25 cellular contexts compared by ENCODE assay signal in genomic region chr11:126602993-126603392, GRCh38.
"Had no signal": no experiment of that assay in that cellular context is flagged by ENCODE, and none has a peak within 500 bp of the region (broad histone marks: within the 10 kb centered on the region; RNA-seq: fewer than 3 reads in every experiment).

No MANE protein-coding gene starts in this region.

- DNase-seq: islet precursor cell; left ventricle myocardium inferior; mesendoderm; naive B cell; natural killer cell; occipital lobe; right lobe of liver; stimulated activated CD4-positive, alpha-beta T cell treated with anti-CD3 and anti-CD28 coated beads, Interleukin-1b, Interleukin-23, amount 100 ng/mL, for 48 hours; stimulated activated CD4-positive, alpha-beta T cell treated with anti-CD3 and anti-CD28 coated beads, Interleukin-2, amount 100 ng/mL, for 48 hours; stimulated activated CD4-positive, alpha-beta T cell treated with anti-CD3 and anti-CD28 coated beads, Interleukin-4, amount 100 ng/mL, for 4 hours; stimulated activated CD8-positive, alpha-beta memory T cell treated with anti-CD3 and anti-CD28 coated beads, Interleukin-4, amount 100 ng/mL, for 48 hours; stimulated activated naive CD4-positive, alpha-beta T cell treated with Interleukin-2 at 50 U/mL for 16 hours; stimulated activated naive CD8-positive, alpha-beta T cell treated with anti-CD3 and anti-CD28 coated beads, Interleukin-15, amount 100 ng/mL, for 72 hours; uterus had no signal

- H3K36me3 ChIP-seq: left ventricle myocardium inferior, neutrophil, right atrium auricular region, right lobe of liver, tibial nerve, uterus had no signal

- H3K27me3 ChIP-seq: right atrium auricular region, right lobe of liver, uterus had no signal

- H3K4me2 ChIP-seq: hepatocyte, smooth muscle cell had no signal

- H3K9me3 Mint-ChIP-seq: mesothelial cell of epicardium; natural killer cell; stimulated activated memory B cell treated with anti-CD40 and anti-IgM and Interleukin-4, amounts not matched to agents 10 μg/mL and 1 μg/mL and 100 μg/mL, for 72 hours; type B pancreatic cell had no signal

- H3K36me3 Mint-ChIP-seq: mesothelial cell of epicardium; naive B cell; natural killer cell; stimulated activated memory B cell treated with anti-CD40 and anti-IgM and Interleukin-4, amounts not matched to agents 10 μg/mL and 1 μg/mL and 100 μg/mL, for 72 hours; type B pancreatic cell had no signal

- H3K4me1 Mint-ChIP-seq: natural killer cell; stimulated activated memory B cell treated with anti-CD40 and anti-IgM and Interleukin-4, amounts not matched to agents 10 μg/mL and 1 μg/mL and 100 μg/mL, for 72 hours; stimulated activated naive CD8-positive, alpha-beta T cell treated with anti-CD3 and anti-CD28 coated beads, Interleukin-15, amount 100 ng/mL, for 72 hours had no signal

- ATAC-seq: natural killer cell; right lobe of liver; stimulated activated memory B cell treated with anti-CD40 and anti-IgM and Interleukin-4, amounts not matched to agents 10 μg/mL and 1 μg/mL and 100 μg/mL, for 72 hours; stimulated activated naive CD8-positive, alpha-beta T cell treated with anti-CD3 and anti-CD28 coated beads, Interleukin-15, amount 100 ng/mL, for 72 hours had no signal

- H3K9me3 ChIP-seq: neutrophil, right atrium auricular region, right lobe of liver, tibial nerve, uterus had no signal

- H3K4me3 ChIP-seq: hepatocyte, left ventricle myocardium inferior, lung, right atrium auricular region, right lobe of liver, smooth muscle cell, tibial nerve, uterus had no signal

- H3K4me1 ChIP-seq: left ventricle myocardium inferior, parathyroid adenoma, right atrium auricular region, right lobe of liver, uterus had no signal

- H3K27ac ChIP-seq: hepatocyte, left ventricle myocardium inferior, neutrophil, parathyroid adenoma, right atrium auricular region, right lobe of liver, tibial nerve, uterus had no signal

- H3K27ac Mint-ChIP-seq: mesothelial cell of epicardium; naive B cell; natural killer cell; progenitor cell of endocrine pancreas; stimulated activated memory B cell treated with anti-CD40 and anti-IgM and Interleukin-4, amounts not matched to agents 10 μg/mL and 1 μg/mL and 100 μg/mL, for 72 hours had no signal

- H3K9ac ChIP-seq: parathyroid adenoma had no signal

- H3K4me3 Mint-ChIP-seq: mesothelial cell of epicardium; naive B cell; natural killer cell; stimulated activated memory B cell treated with anti-CD40 and anti-IgM and Interleukin-4, amounts not matched to agents 10 μg/mL and 1 μg/mL and 100 μg/mL, for 72 hours; stimulated activated naive CD8-positive, alpha-beta T cell treated with anti-CD3 and anti-CD28 coated beads, Interleukin-15, amount 100 ng/mL, for 72 hours; type B pancreatic cell had no signal
